ENCODE assay signal across 10 cellular contexts in genomic region chr9:97947094-97947493, GRCh38. TPM values are rescaled to one million over a fixed set of nuclear protein-coding genes. Genes with fewer than 3 reads are reported as not detected.
"Had no signal": no experiment of that assay in that cellular context is flagged by ENCODE, and none has a peak within 500 bp of the region (broad histone marks: within the 10 kb centered on the region; RNA-seq: fewer than 3 reads in every experiment).

No MANE protein-coding gene starts in this region.

RNA-seq across cellular contexts. Expression of gene HEMGN, which starts 9.1 kb away (rescaled TPM):
- total RNA-seq: hepatocyte, kidney epithelial cell, left colon, left ventricle myocardium superior, lung microvascular endothelial cell, mammary epithelial cell, mesenteric fat pad, mesothelial cell of epicardium, mucosa of descending colon had no signal
- polyA plus RNA-seq: hepatocyte, keratinocyte, mammary epithelial cell had no signal
